1 cellular context compared by ENCODE assay signal in the genomic region with DNA sequence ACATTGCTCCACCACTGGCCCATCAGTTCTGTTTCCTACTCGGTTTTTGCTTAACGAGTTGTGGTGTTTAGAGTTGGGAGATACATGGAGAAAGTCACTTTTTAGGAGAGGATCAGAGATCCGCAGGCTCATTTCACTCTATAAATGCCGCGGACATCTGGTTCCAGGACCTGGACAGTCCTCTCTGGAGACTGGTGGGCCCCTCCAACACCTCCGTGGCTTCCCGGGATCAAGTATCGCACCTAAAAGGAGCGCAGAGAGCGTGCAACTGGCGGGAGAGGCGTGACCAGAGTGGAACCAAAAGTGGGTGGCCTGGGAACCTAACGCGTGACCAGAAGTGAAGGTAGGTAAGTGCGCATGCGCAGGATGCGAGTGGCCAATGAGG.
TF ChIP-seq lines count a peak whose summit lies in the region.

No MANE protein-coding gene starts in this region.

TF ChIP-seq in HepG2, 621 proteins besides CTCF, POLR2A, EP300 and RAD21 (continued from another document):
- no peak for TF ChIP-seq ZNF660 (CRISPR knock-in tag; IDR thresholded peaks at IDR 0.05; ENCODE audit: borderline replicate concordance, low read depth)
- no peak for TF ChIP-seq HMG20A (CRISPR knock-in tag; IDR thresholded peaks at IDR 0.05; ENCODE audit: borderline replicate concordance)
- TF ChIP-seq HNRNPK (IDR thresholded peaks at IDR 0.05; ENCODE audit: low read depth, low read length, poor library complexity, severe bottlenecking) = no peak
- TF ChIP-seq ZNF333 (CRISPR knock-in tag; IDR thresholded peaks at IDR 0.05; ENCODE audit: borderline replicate concordance) = 0 out of 2 replicates have a peak, but pooled peaks have one; percentile 17
- no peak for TF ChIP-seq SSRP1 (CRISPR knock-in tag; IDR thresholded peaks at IDR 0.05)
- TF ChIP-seq, protein P1, sequence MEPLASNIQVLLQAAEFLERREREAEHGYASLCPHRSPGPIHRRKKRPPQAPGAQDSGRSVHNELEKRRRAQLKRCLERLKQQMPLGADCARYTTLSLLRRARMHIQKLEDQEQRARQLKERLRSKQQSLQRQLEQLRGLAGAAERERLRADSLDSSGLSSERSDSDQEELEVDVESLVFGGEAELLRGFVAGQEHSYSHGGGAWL (CRISPR knock-in tag; IDR thresholded peaks at IDR 0.05) = 0 out of 2 replicates have a peak, but pooled peaks have one; percentile 32
- TF ChIP-seq, protein P2, sequence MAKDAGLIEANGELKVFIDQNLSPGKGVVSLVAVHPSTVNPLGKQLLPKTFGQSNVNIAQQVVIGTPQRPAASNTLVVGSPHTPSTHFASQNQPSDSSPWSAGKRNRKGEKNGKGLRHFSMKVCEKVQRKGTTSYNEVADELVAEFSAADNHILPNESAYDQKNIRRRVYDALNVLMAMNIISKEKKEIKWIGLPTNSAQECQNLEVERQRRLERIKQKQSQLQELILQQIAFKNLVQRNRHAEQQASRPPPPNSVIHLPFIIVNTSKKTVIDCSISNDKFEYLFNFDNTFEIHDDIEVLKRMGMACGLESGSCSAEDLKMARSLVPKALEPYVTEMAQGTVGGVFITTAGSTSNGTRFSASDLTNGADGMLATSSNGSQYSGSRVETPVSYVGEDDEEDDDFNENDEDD (CRISPR knock-in tag; IDR thresholded peaks at IDR 0.05; ENCODE audit: borderline replicate concordance) = 0 out of 2 replicates have a peak, but pooled peaks have one; percentile 52
- peak; percentile 26; the same call in 1 of the 2 replicates for TF ChIP-seq GATAD1 (CRISPR knock-in tag; IDR thresholded peaks at IDR 0.05)
- no peak for TF ChIP-seq ZNF136 (CRISPR knock-in tag; IDR thresholded peaks at IDR 0.05; ENCODE audit: low read depth)
- 0 out of 2 replicates have a peak, but pooled peaks have one; percentile 3 for TF ChIP-seq TIGD3 (CRISPR knock-in tag; IDR thresholded peaks at IDR 0.05; ENCODE audit: borderline replicate concordance)
- TF ChIP-seq, protein P3, sequence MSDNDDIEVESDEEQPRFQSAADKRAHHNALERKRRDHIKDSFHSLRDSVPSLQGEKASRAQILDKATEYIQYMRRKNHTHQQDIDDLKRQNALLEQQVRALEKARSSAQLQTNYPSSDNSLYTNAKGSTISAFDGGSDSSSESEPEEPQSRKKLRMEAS (IDR thresholded peaks at IDR 0.05) = peak; percentile 86
- no peak for TF ChIP-seq ZNF10 (CRISPR knock-in tag; IDR thresholded peaks at IDR 0.05; ENCODE audit: borderline replicate concordance, low read depth)
- 0 out of 2 replicates have a peak, but pooled peaks have one; percentile 7 for TF ChIP-seq NFATC3 (CRISPR knock-in tag; IDR thresholded peaks at IDR 0.05)
- 0 out of 2 replicates have a peak, but pooled peaks have one; percentile 14 for TF ChIP-seq KAT8 (CRISPR knock-in tag; IDR thresholded peaks at IDR 0.05)
- TF ChIP-seq ZNF431 (CRISPR knock-in tag; IDR thresholded peaks at IDR 0.05; ENCODE audit: borderline replicate concordance, low read depth) = no peak
- peak; percentile 73 for TF ChIP-seq DRAP1 (CRISPR knock-in tag; IDR thresholded peaks at IDR 0.05)
- TF ChIP-seq HNRNPLL (IDR thresholded peaks at IDR 0.05; ENCODE audit: low read depth, low read length, poor library complexity, severe bottlenecking) = no peak
- no peak for TF ChIP-seq KDM5B (CRISPR knock-in tag; IDR thresholded peaks at IDR 0.05; ENCODE audit: borderline replicate concordance)
- TF ChIP-seq NFYC (CRISPR knock-in tag; IDR thresholded peaks at IDR 0.05) = peak; percentile 72
- no peak for TF ChIP-seq ZNF337 (CRISPR knock-in tag; IDR thresholded peaks at IDR 0.05; ENCODE audit: borderline replicate concordance, low read depth)
- TF ChIP-seq ZNF557 (CRISPR knock-in tag; IDR thresholded peaks at IDR 0.05) = 0 out of 2 replicates have a peak, but pooled peaks have one; percentile 7
- TF ChIP-seq BHLHE40 (IDR thresholded peaks at IDR 0.05; ENCODE audit: low read length) = peak; percentile 71
- TF ChIP-seq ZNF773 (CRISPR knock-in tag; IDR thresholded peaks at IDR 0.05; ENCODE audit: borderline replicate concordance) = 0 out of 2 replicates have a peak, but pooled peaks have one; percentile 16
- TF ChIP-seq HDAC1 (CRISPR knock-in tag; IDR thresholded peaks at IDR 0.05) = peak; percentile 13; the same call in 1 of the 2 replicates
- TF ChIP-seq NCOA1 (CRISPR knock-in tag; IDR thresholded peaks at IDR 0.05) = no peak
- no peak for TF ChIP-seq TSC22D2 (CRISPR knock-in tag; IDR thresholded peaks at IDR 0.05; ENCODE audit: borderline replicate concordance)
- no peak for TF ChIP-seq ZNF572 (CRISPR knock-in tag; IDR thresholded peaks at IDR 0.05)
- 0 out of 2 replicates have a peak, but pooled peaks have one; percentile 26 for TF ChIP-seq ZNF766 (CRISPR knock-in tag; IDR thresholded peaks at IDR 0.05; ENCODE audit: borderline replicate concordance)
- no peak for TF ChIP-seq ZNF556 (CRISPR knock-in tag; IDR thresholded peaks at IDR 0.05; ENCODE audit: borderline replicate concordance)
